Comparison of ENCODE assay signal across 6 cellular contexts in genomic region chr18:3777719-3778118, GRCh38.
"Had no signal": no experiment of that assay in that cellular context is flagged by ENCODE, and none has a peak within 500 bp of the region (broad histone marks: within the 10 kb centered on the region; RNA-seq: fewer than 3 reads in every experiment).

No MANE protein-coding gene starts in this region.

- H3K4me3 Mint-ChIP-seq: GM23338, H9, IgD-negative memory B cell had no signal

- DNase-seq: H9, HCEC 1CT, KBM-7 had no signal

- H3K9ac ChIP-seq: KMS-11 had no signal

- H3K4me3 ChIP-seq: GM23338 had no signal

- H3K9me3 Mint-ChIP-seq: GM23338, H9, IgD-negative memory B cell had no signal

- H3K27ac ChIP-seq: KMS-11 had no signal

- H2AFZ ChIP-seq: GM23338 had no signal

- H3K36me3 Mint-ChIP-seq: IgD-negative memory B cell had no signal

- H3K27ac Mint-ChIP-seq: GM23338, H9, IgD-negative memory B cell had no signal

- H3K4me2 ChIP-seq: GM23338, KMS-11 had no signal

- ATAC-seq: GM23338 had no signal
